20 cellular contexts compared by ENCODE assay signal in the genomic region with DNA sequence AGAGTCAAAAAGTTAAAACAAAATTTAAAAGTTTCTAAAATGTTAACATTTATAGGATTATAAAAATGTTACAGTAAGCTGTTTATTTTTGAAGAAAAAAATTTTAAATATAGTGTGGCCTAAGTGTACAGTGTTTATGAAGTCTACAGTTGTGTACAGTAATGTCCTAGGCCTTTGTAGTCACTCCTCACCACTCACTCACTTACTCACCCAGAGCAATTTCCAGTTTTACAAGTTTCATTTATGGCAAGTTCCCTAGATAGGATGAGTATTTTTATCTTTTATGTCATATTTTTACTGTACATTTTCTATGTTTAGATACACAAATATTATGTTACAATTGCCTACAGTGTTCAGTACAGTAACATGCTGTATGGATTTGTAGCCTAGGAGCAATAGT.
"Had no signal": no experiment of that assay in that cellular context is flagged by ENCODE, and none has a peak within 500 bp of the region (broad histone marks: within the 10 kb centered on the region; RNA-seq: fewer than 3 reads in every experiment).

No MANE protein-coding gene starts in this region.

- H3K4me3 ChIP-seq: esophagus squamous epithelium, heart right ventricle, pancreas, psoas muscle, right atrium auricular region, thyroid gland, upper lobe of right lung had no signal

- H3K27ac ChIP-seq: heart right ventricle, pancreas, psoas muscle, right atrium auricular region, thyroid gland, upper lobe of right lung had no signal

- H3K9me3 ChIP-seq: esophagus squamous epithelium, pancreas, psoas muscle, thyroid gland, upper lobe of right lung had no signal

- DNase-seq: activated CD4-positive, alpha-beta T cell treated with anti-CD3 and anti-CD28 coated beads for 1 hour; activated CD4-positive, alpha-beta T cell treated with anti-CD3 and anti-CD28 coated beads, Interleukin-2, amount 50 U/mL, for 1 hour; activated CD8-positive, alpha-beta T cell treated with anti-CD3 and anti-CD28 coated beads, Interleukin-2, amount 10 ng/mL, durations not matched to agents 7 days and 5 days; aorta; caudate nucleus; effector CD4-positive, alpha-beta T cell; esophagus squamous epithelium; heart right ventricle; left colon; mesenchymal stem cell; nephron progenitor cell; pancreas; psoas muscle; stimulated activated CD4-positive, alpha-beta T cell treated with anti-CD3 and anti-CD28 coated beads, Interleukin-12 subunit alpha, Interleukin-12 subunit beta, amount 100 ng/mL, for 4 hours; stimulated activated CD4-positive, alpha-beta T cell treated with anti-CD3 and anti-CD28 coated beads, Interleukin-4, amount 100 ng/mL, for 4 hours; substantia nigra; thyroid gland; upper lobe of right lung had no signal

- H3K36me3 ChIP-seq: esophagus squamous epithelium, heart right ventricle, pancreas, right atrium auricular region, thyroid gland, upper lobe of right lung had no signal

- H3K4me1 ChIP-seq: heart right ventricle, pancreas, psoas muscle, right atrium auricular region, thyroid gland, upper lobe of right lung had no signal

- H3K27me3 ChIP-seq: esophagus squamous epithelium, heart right ventricle, pancreas, right atrium auricular region, thyroid gland, upper lobe of right lung had no signal

- ATAC-seq: activated CD8-positive, alpha-beta T cell treated with anti-CD3 and anti-CD28 coated beads, Interleukin-2, amount 10 ng/mL, durations not matched to agents 7 days and 5 days; activated naive CD4-positive, alpha-beta T cell treated with anti-CD3 and anti-CD28 coated beads, Interleukin-2, amount 50 U/mL, for 72 hours; heart right ventricle; left colon; pancreas; psoas muscle; upper lobe of right lung had no signal
